In genomic region chr9:129990269-129991005, GRCh38 we compare ENCODE assay signal across 9 cellular contexts. TPM values are rescaled to one million over a fixed set of nuclear protein-coding genes. Genes with fewer than 3 reads are reported as not detected.
DNase-seq lines count a peak whose midpoint lies in the region; ATAC-seq and TF ChIP-seq lines count a peak whose summit lies in the region.
"Had no signal": no experiment of that assay in that cellular context is flagged by ENCODE, and none has a peak within 500 bp of the region (broad histone marks: within the 10 kb centered on the region; RNA-seq: fewer than 3 reads in every experiment).

No MANE protein-coding gene starts in this region.

- no peak overlapping the region for H3K4me3 ChIP-seq in osteoblast (ENCODE audit: insufficient read depth, low read length)

- H3K9me3 ChIP-seq in osteoblast (ENCODE audit: low read depth, low read length): no peaks in the 10 kb centered on the region

- H3K9me3 Mint-ChIP-seq in activated T-cell treated with anti-CD3 and anti-CD28 coated beads, Interleukin-2, amount 50 U/mL, for 72 hours: no peaks in the 10 kb centered on the region
- no peaks in the 10 kb centered on the region for H3K9me3 Mint-ChIP-seq in naive thymus-derived CD8-positive, alpha-beta T cell
- H3K9me3 Mint-ChIP-seq in progenitor cell of endocrine pancreas (ENCODE audit: low read depth): no peaks in the 10 kb centered on the region

- H3K27ac Mint-ChIP-seq in activated T-cell treated with anti-CD3 and anti-CD28 coated beads, Interleukin-2, amount 50 U/mL, for 72 hours: peak overlapping the region; percentile 95
- peak overlapping the region; percentile 89 to 98 (median 95) for H3K27ac Mint-ChIP-seq in naive thymus-derived CD8-positive, alpha-beta T cell
- H3K27ac Mint-ChIP-seq in progenitor cell of endocrine pancreas: no peak overlapping the region

- DNase-seq in Daoy (ENCODE audit: low read depth): peak; percentile 25
- peak; percentile 44 for DNase-seq in MV-4-11 (lab: John Stamatoyannopoulos, UW)
- DNase-seq in activated T-cell treated with anti-CD3 and anti-CD28 coated beads, Interleukin-2, amount 50 U/mL, for 72 hours: no peak
- DNase-seq in naive thymus-derived CD8-positive, alpha-beta T cell: peak in 7 of 10 donors; percentile 18 to 56 (median 33)
- no peak for DNase-seq in stimulated activated CD4-positive, alpha-beta T cell treated with anti-CD3 and anti-CD28 coated beads, Interleukin-4, amount 100 ng/mL, for 1 hour
- DNase-seq in progenitor cell of endocrine pancreas (ENCODE audit: low spot score, unreplicated experiment): no peak
- no peak for DNase-seq in caudate nucleus (lab: John Stamatoyannopoulos, UW)
- no peak for DNase-seq in osteoblast (ENCODE audit: insufficient read length, low spot score, missing footprints)
- DNase-seq: midbrain had no signal

- no peak overlapping the region for H3K4me2 ChIP-seq in osteoblast (ENCODE audit: insufficient read depth, low read length)

- H3K4me3 Mint-ChIP-seq in activated T-cell treated with anti-CD3 and anti-CD28 coated beads, Interleukin-2, amount 50 U/mL, for 72 hours: peak overlapping the region; percentile 73 to 92
- peak overlapping the region; percentile 10 to 87 (median 78) for H3K4me3 Mint-ChIP-seq in naive thymus-derived CD8-positive, alpha-beta T cell
- no peak overlapping the region for H3K4me3 Mint-ChIP-seq in progenitor cell of endocrine pancreas (ENCODE audit: low read depth)

- H3K27me3 Mint-ChIP-seq in activated T-cell treated with anti-CD3 and anti-CD28 coated beads, Interleukin-2, amount 50 U/mL, for 72 hours (ENCODE audit: low read depth): no peaks in the 10 kb centered on the region
- H3K27me3 Mint-ChIP-seq in naive thymus-derived CD8-positive, alpha-beta T cell: no peaks in the 10 kb centered on the region
- H3K27me3 Mint-ChIP-seq in progenitor cell of endocrine pancreas: no peaks in the 10 kb centered on the region

- TF ChIP-seq CTCF in progenitor cell of endocrine pancreas (IDR thresholded peaks at IDR 0.05; ENCODE audit: unreplicated experiment) (no peak), osteoblast (IDR thresholded peaks at IDR 0.05; ENCODE audit: extremely low read depth, low read depth, low read length) (no peak)

- peaks cover 26 to 39% of the 10 kb centered on the region in 2 donors for H3K36me3 Mint-ChIP-seq in activated T-cell treated with anti-CD3 and anti-CD28 coated beads, Interleukin-2, amount 50 U/mL, for 72 hours (ENCODE audit: insufficient read depth in 2 of 2)
- H3K36me3 Mint-ChIP-seq in naive thymus-derived CD8-positive, alpha-beta T cell: peaks cover 0 to 45% (median 6%) of the 10 kb centered on the region in 3 donors
- peaks cover 10% of the 10 kb centered on the region for H3K36me3 Mint-ChIP-seq in progenitor cell of endocrine pancreas (ENCODE audit: insufficient read depth)

- no peaks in the 10 kb centered on the region for H3K36me3 ChIP-seq in osteoblast (ENCODE audit: insufficient read depth, low read length)

- H4K20me1 ChIP-seq in osteoblast (ENCODE audit: insufficient read depth, low read length): no peaks in the 10 kb centered on the region

- H3K27me3 ChIP-seq in osteoblast (ENCODE audit: insufficient read depth, low read length): no peaks in the 10 kb centered on the region

- ATAC-seq in activated T-cell treated with anti-CD3 and anti-CD28 coated beads, Interleukin-2, amount 50 U/mL, for 72 hours (replicated peaks in 1 of 2): no peak
- peak; percentile 78 to 86 for ATAC-seq in naive thymus-derived CD8-positive, alpha-beta T cell

- peaks cover 21% of the 10 kb centered on the region for H3K4me1 ChIP-seq in osteoblast (ENCODE audit: insufficient read depth, low read length)

- POLR2A ChIA-PET in naive thymus-derived CD8-positive, alpha-beta T cell (lab: Charles Lee): interaction anchor here (0.6 to 2.2 kb wide), 7 partner anchors 11 to 1264 kb away, joined by 3 to 5 read pairs (median 4); no protein-coding TSS in a partner anchor

- H3K27ac ChIP-seq in caudate nucleus (ENCODE audit: low read depth, low read length) (no peak overlapping the region), osteoblast (ENCODE audit: low read depth, low read length) (no peak overlapping the region)

- peaks cover 93% of the 10 kb centered on the region for H3K4me1 Mint-ChIP-seq in activated T-cell treated with anti-CD3 and anti-CD28 coated beads, Interleukin-2, amount 50 U/mL, for 72 hours (ENCODE audit: low read depth)
- peaks cover 34 to 73% (median 68%) of the 10 kb centered on the region in 4 donors for H3K4me1 Mint-ChIP-seq in naive thymus-derived CD8-positive, alpha-beta T cell
- peaks cover 3% of the 10 kb centered on the region for H3K4me1 Mint-ChIP-seq in progenitor cell of endocrine pancreas (ENCODE audit: low read depth)

- H3K79me2 ChIP-seq in osteoblast (ENCODE audit: insufficient read depth, low read length): peaks cover 10% of the 10 kb centered on the region

- no peak overlapping the region for H2AFZ ChIP-seq in osteoblast (ENCODE audit: low read length)

RNA-seq across cellular contexts. Expression of gene FNBP1, which starts 52.6 kb away (rescaled TPM):
- 15.8 and 18.2 TPM in 2 replicates for total RNA-seq in Daoy (2014; rRNA removed; shearing (Covaris generic))
- 100 to 1,000 TPM; 301 to 323 TPM for total RNA-seq in activated T-cell treated with anti-CD3 and anti-CD28 coated beads, Interleukin-2, amount 50 U/mL, for 72 hours
- 100 to 1,000 TPM; 156 to 164 TPM for total RNA-seq in naive thymus-derived CD8-positive, alpha-beta T cell
- 100 to 1,000 TPM; 130 to 143 (median 136) TPM for polyA plus RNA-seq in naive thymus-derived CD8-positive, alpha-beta T cell
- 38.9 and 44.1 TPM in 2 replicates for total RNA-seq in progenitor cell of endocrine pancreas
- 31.8 and 35.9 TPM in 2 replicates for total RNA-seq in osteoblast

Comparison
In these comparisons a context has a peak if more than half of its experiments do, and no peak if none do; other contexts are left out.
1. DNase-seq: peak in Daoy (single experiment), MV-4-11 (single experiment) and naive thymus-derived CD8-positive, alpha-beta T cell (7 of 10); none in activated T-cell treated with anti-CD3 and anti-CD28 coated beads, Interleukin-2, amount 50 U/mL, for 72 hours (0 of 2), stimulated activated CD4-positive, alpha-beta T cell treated with anti-CD3 and anti-CD28 coated beads, Interleukin-4, amount 100 ng/mL, for 1 hour (single experiment), progenitor cell of endocrine pancreas (single experiment), caudate nucleus (0 of 61) and osteoblast (single experiment).
2. ATAC-seq: peak in naive thymus-derived CD8-positive, alpha-beta T cell (2 of 2); none in activated T-cell treated with anti-CD3 and anti-CD28 coated beads, Interleukin-2, amount 50 U/mL, for 72 hours (0 of 2).